ENCODE assay signal across 20 cellular contexts in the genomic region with DNA sequence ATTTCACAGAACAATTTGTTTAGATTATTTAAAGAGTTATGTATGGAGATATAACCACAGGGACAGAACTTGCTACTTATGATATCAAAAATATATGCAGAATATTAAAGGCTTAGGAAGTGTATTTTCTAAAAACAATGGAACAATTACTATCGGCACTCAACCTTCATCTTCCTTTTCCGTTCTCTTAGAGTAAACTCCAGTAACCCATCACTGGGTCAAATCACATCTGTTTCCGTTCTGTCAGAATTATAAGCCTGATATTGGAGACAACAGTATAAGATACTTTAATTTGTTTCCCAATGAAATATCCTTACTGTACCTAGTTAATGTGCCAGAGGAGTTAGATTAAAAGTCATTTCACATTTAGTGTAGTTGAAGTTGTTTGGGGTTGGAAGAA. TPM values are rescaled to one million over a fixed set of nuclear protein-coding genes. Genes with fewer than 3 reads are reported as not detected.
DNase-seq lines count a peak whose midpoint lies in the region; ATAC-seq and TF ChIP-seq lines count a peak whose summit lies in the region.
"Had no signal": no experiment of that assay in that cellular context is flagged by ENCODE, and none has a peak within 500 bp of the region (broad histone marks: within the 10 kb centered on the region; RNA-seq: fewer than 3 reads in every experiment).

No MANE protein-coding gene starts in this region.

- no peak for ATAC-seq in Right ventricle myocardium superior (ENCODE audit: poor library complexity)

- H3K4me3 ChIP-seq in left ventricle myocardium inferior (no peak overlapping the region), tibial nerve (no peak overlapping the region)
- H3K4me3 ChIP-seq: BLaER1, Peyer's patch had no signal

- no peaks in the 10 kb centered on the region for H3K9me3 ChIP-seq in left ventricle myocardium inferior (replicated peaks)
- H3K9me3 ChIP-seq in tibial nerve = no peaks in the 10 kb centered on the region
- H3K9me3 ChIP-seq: BLaER1, Peyer's patch had no signal

- no peaks in the 10 kb centered on the region for H3K27me3 ChIP-seq in left ventricle myocardium inferior (ENCODE audit: low read depth)
- H3K27me3 ChIP-seq in tibial nerve = no peaks in the 10 kb centered on the region
- H3K27me3 ChIP-seq: BLaER1, Peyer's patch had no signal

- no peaks in the 10 kb centered on the region for H3K36me3 ChIP-seq in left ventricle myocardium inferior
- no peaks in the 10 kb centered on the region for H3K36me3 ChIP-seq in tibial nerve
- H3K36me3 ChIP-seq: Peyer's patch had no signal

- H3K27ac ChIP-seq in left ventricle myocardium inferior (replicated peaks) (peak overlapping the region; percentile 46), tibial nerve (no peak overlapping the region)
- H3K27ac ChIP-seq: BLaER1, Peyer's patch had no signal

- H3K4me1 ChIP-seq in left ventricle myocardium inferior (peaks cover 16% of the 10 kb centered on the region), tibial nerve (no peaks in the 10 kb centered on the region)
- H3K4me1 ChIP-seq: BLaER1, Peyer's patch had no signal

- DNase-seq in left ventricle myocardium inferior = no peak
- no peak for DNase-seq in Right ventricle myocardium superior
- DNase-seq in dermis microvascular lymphatic vessel endothelial cell (ENCODE audit: low read depth in 2 of 2) = peak; percentile 90 to 95
- DNase-seq in lung microvascular endothelial cell (ENCODE audit: low read depth in 2 of 2) = peak; percentile 90 to 94
- no peak for DNase-seq in tibial nerve (ENCODE audit: low spot score in 2 of 2)
- no peak for DNase-seq in cerebellar cortex (ENCODE audit: low spot score)
- DNase-seq in activated naive CD4-positive, alpha-beta T cell treated with anti-CD3 and anti-CD28 coated beads, Interleukin-2, amount 50 U/mL, for 16 hours = no peak
- DNase-seq: CD4-positive, CD25-positive, alpha-beta regulatory T cell; Karpas-422; NCI-H1092; NCI-H1417 treated with DMSO at 0.1 percent for 48 hours; NCI-H1694 treated with DMSO at 0.1 percent for 48 hours; NCI-H2081; NCI-H2171; NCI-H226; NCI-H510A; NCI-H69; OCI-M1; Peyer's patch had no signal

- TF ChIP-seq CTCF in left ventricle myocardium inferior (IDR thresholded peaks at IDR 0.05; ENCODE audit: borderline replicate concordance) (no peak), tibial nerve (IDR thresholded peaks at IDR 0.05) (no peak)

- 85 to 96% methylated on average over 3 of the region's 3 CpGs for WGBS in tibial nerve, 2 donors

- peak; percentile 32 to 53 for TF ChIP-seq EP300 in tibial nerve (IDR thresholded peaks at IDR 0.05)

- no peak for TF ChIP-seq POLR2A in tibial nerve (IDR thresholded peaks at IDR 0.05)

- intact Hi-C loops in left ventricle myocardium inferior (cut with micrococcal nuclease) = no loop called here
- intact Hi-C loops in Right ventricle myocardium superior (cut with DNase I) = loop anchor here (2.0 kb wide), 1 partner anchor 387 kb away; no protein-coding TSS in a partner anchor

RNA-seq across cellular contexts. Expression of a gene that starts 32.2 kb away (rescaled TPM):
- 0.30 TPM for total RNA-seq in left ventricle myocardium inferior
- total RNA-seq in Right ventricle myocardium superior = 0.43 TPM
- total RNA-seq in dermis microvascular lymphatic vessel endothelial cell = 10.6 and 11.4 TPM in 2 replicates
- total RNA-seq in lung microvascular endothelial cell = 4.0 and 13.9 TPM in 2 replicates
- total RNA-seq in tibial nerve = under 1 TPM in 2 of 4 donors, not detected in 2; 0.21 to 0.90 TPM

RNA-seq across cellular contexts. Expression of a gene that starts 32.4 kb away (rescaled TPM):
- 9.5 TPM for total RNA-seq in left ventricle myocardium inferior
- 8.2 TPM for total RNA-seq in Right ventricle myocardium superior
- total RNA-seq in dermis microvascular lymphatic vessel endothelial cell = 13.6 and 18.0 TPM in 2 replicates
- total RNA-seq in lung microvascular endothelial cell = 11.8 and 12.9 TPM in 2 replicates
- total RNA-seq in tibial nerve = 10 to 100 TPM in 2 of 4 donors, 1 to 10 TPM in 2; 7.9 to 18.6 (median 9.6) TPM

Comparison
In these comparisons a context has a peak if more than half of its experiments do, and no peak if none do; other contexts are left out.
1. DNase-seq: peak in dermis microvascular lymphatic vessel endothelial cell (2 of 2) and lung microvascular endothelial cell (2 of 2); none in left ventricle myocardium inferior (single experiment), Right ventricle myocardium superior (single experiment), tibial nerve (0 of 2), cerebellar cortex (single experiment) and activated naive CD4-positive, alpha-beta T cell treated with anti-CD3 and anti-CD28 coated beads, Interleukin-2, amount 50 U/mL, for 16 hours (single experiment).